27 cellular contexts compared by ENCODE assay signal in the genomic region with DNA sequence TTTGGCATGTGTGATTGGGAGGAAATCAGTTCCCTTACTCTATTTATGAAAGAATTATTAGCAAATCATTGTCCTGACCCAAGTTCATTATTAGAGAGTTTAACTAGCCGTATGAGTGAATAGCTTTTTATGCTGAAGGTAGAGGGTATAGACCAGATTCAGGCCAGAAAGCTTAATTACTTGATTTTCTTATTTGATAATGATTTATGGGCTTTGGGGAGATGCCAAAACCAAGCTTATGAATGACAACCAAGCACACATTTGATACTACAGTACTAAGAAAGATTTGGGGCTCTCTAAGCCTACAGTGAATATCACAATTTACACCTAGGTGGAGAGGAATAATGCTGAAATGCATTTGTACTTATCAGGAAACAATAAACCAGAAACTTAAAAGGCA.
"Had no signal": no experiment of that assay in that cellular context is flagged by ENCODE, and none has a peak within 500 bp of the region (broad histone marks: within the 10 kb centered on the region; RNA-seq: fewer than 3 reads in every experiment).

No MANE protein-coding gene starts in this region.

- H3K4me3 Mint-ChIP-seq: dendritic cell treated with granulocyte-macrophage colony-stimulating factor and Interleukin-4, amounts not matched to agents 40 ng/mL and 50 ng/mL, for 4 days; naive thymus-derived CD4-positive, alpha-beta T cell; nephron progenitor cell; stimulated activated effector memory CD8-positive, alpha-beta T cell treated with anti-CD3 and anti-CD28 coated beads, Interleukin-12 subunit alpha, Interleukin-12 subunit beta, amount 100 ng/mL, for 72 hours had no signal

- ATAC-seq: foreskin keratinocyte; left lung; naive thymus-derived CD4-positive, alpha-beta T cell; right cardiac atrium; stimulated activated effector memory CD8-positive, alpha-beta T cell treated with anti-CD3 and anti-CD28 coated beads, Interleukin-12 subunit alpha, Interleukin-12 subunit beta, amount 100 ng/mL, for 72 hours had no signal

- H3K36me3 ChIP-seq: left lung, ovary, thyroid gland, vagina had no signal

- H3K4me3 ChIP-seq: esophagus muscularis mucosa, heart right ventricle, left lung, ovary, psoas muscle, sigmoid colon, stomach, thyroid gland, vagina had no signal

- DNase-seq: effector memory CD4-positive, alpha-beta T cell; foreskin keratinocyte; glutamatergic neuron; heart right ventricle; hippocampal formation; left cardiac atrium; left lung; mesenchymal stem cell; midbrain; naive thymus-derived CD4-positive, alpha-beta T cell; nephron progenitor cell; occipital lobe; ovary; posterior cingulate gyrus; psoas muscle; right cardiac atrium; sigmoid colon; stimulated activated CD4-positive, alpha-beta T cell treated with anti-CD3 and anti-CD28 coated beads, Interleukin-2, amount 100 ng/mL, for 24 hours; stimulated activated CD4-positive, alpha-beta T cell treated with anti-CD3 and anti-CD28 coated beads, Interleukin-4, amount 100 ng/mL, for 24 hours; stimulated activated naive CD4-positive, alpha-beta T cell treated with Interleukin-2 at 50 U/mL for 16 hours; stomach; thyroid gland; trophoblast cell had no signal

- H3K27me3 ChIP-seq: esophagus muscularis mucosa, foreskin keratinocyte, heart right ventricle, left lung, ovary, sigmoid colon, stomach, thyroid gland, vagina had no signal

- H3K4me1 Mint-ChIP-seq: naive thymus-derived CD4-positive, alpha-beta T cell; stimulated activated effector memory CD8-positive, alpha-beta T cell treated with anti-CD3 and anti-CD28 coated beads, Interleukin-12 subunit alpha, Interleukin-12 subunit beta, amount 100 ng/mL, for 72 hours had no signal

- H3K9me3 ChIP-seq: esophagus muscularis mucosa, heart right ventricle, left lung, ovary, psoas muscle, sigmoid colon, stomach, thyroid gland, vagina had no signal

- H3K36me3 Mint-ChIP-seq: naive thymus-derived CD4-positive, alpha-beta T cell; stimulated activated effector memory CD8-positive, alpha-beta T cell treated with anti-CD3 and anti-CD28 coated beads, Interleukin-12 subunit alpha, Interleukin-12 subunit beta, amount 100 ng/mL, for 72 hours had no signal

- H3K27me3 Mint-ChIP-seq: dendritic cell treated with granulocyte-macrophage colony-stimulating factor and Interleukin-4, amounts not matched to agents 40 ng/mL and 50 ng/mL, for 4 days had no signal

- H3K27ac ChIP-seq: esophagus muscularis mucosa, foreskin keratinocyte, left lung, ovary, psoas muscle, sigmoid colon, stomach, thyroid gland, vagina had no signal

- H3K27ac Mint-ChIP-seq: dendritic cell treated with granulocyte-macrophage colony-stimulating factor and Interleukin-4, amounts not matched to agents 40 ng/mL and 50 ng/mL, for 4 days; naive thymus-derived CD4-positive, alpha-beta T cell; stimulated activated effector memory CD8-positive, alpha-beta T cell treated with anti-CD3 and anti-CD28 coated beads, Interleukin-12 subunit alpha, Interleukin-12 subunit beta, amount 100 ng/mL, for 72 hours had no signal

- H3K9me3 Mint-ChIP-seq: dendritic cell treated with granulocyte-macrophage colony-stimulating factor and Interleukin-4, amounts not matched to agents 40 ng/mL and 50 ng/mL, for 4 days; nephron progenitor cell; stimulated activated effector memory CD8-positive, alpha-beta T cell treated with anti-CD3 and anti-CD28 coated beads, Interleukin-12 subunit alpha, Interleukin-12 subunit beta, amount 100 ng/mL, for 72 hours had no signal

- H3K4me1 ChIP-seq: esophagus muscularis mucosa, left lung, psoas muscle, sigmoid colon, stomach, vagina had no signal
